In genomic region chr11:47187723-47188122, GRCh38 we compare ENCODE assay signal across 3 cellular contexts.
TF ChIP-seq lines count a peak whose summit lies in the region.

No MANE protein-coding gene starts in this region.

TF ChIP-seq in SK-N-SH, 30 proteins besides CTCF, POLR2A, EP300 and RAD21:
- TF ChIP-seq GATA2 (CRISPR knock-in tag; IDR thresholded peaks at IDR 0.05) (peak; percentile 45; the same call in 1 of the 2 replicates), PBX3 (IDR thresholded peaks at IDR 0.05) (no peak), TAF1 (IDR thresholded peaks at IDR 0.05; ENCODE audit: borderline replicate concordance, low read depth, low read length) (no peak), FOSL2 (IDR thresholded peaks at IDR 0.05; ENCODE audit: borderline replicate concordance, low read depth) (no peak), ZBTB33 (IDR thresholded peaks at IDR 0.05; ENCODE audit: borderline replicate concordance, low read depth) (no peak), ELF1 (IDR thresholded peaks at IDR 0.05) (no peak), GABPA (IDR thresholded peaks at IDR 0.05; ENCODE audit: low read depth) (no peak), RCOR1 (IDR thresholded peaks at IDR 0.05; ENCODE audit: low read length) (no peak), JUND (IDR thresholded peaks at IDR 0.05) (no peak)
TF ChIP-seq in SK-N-SH: peak in this region for 1.

TF ChIP-seq in SK-N-SH treated with all-trans-retinoic acid at 6 μM for 48 hours, 23 proteins besides CTCF, POLR2A, EP300 and RAD21:
- TF ChIP-seq SNAI2 (CRISPR knock-in tag; IDR thresholded peaks at IDR 0.05) (no peak), ZFP30 (CRISPR knock-in tag; IDR thresholded peaks at IDR 0.05) (no peak), ZNF70 (CRISPR knock-in tag; IDR thresholded peaks at IDR 0.05) (no peak), ZNF565 (CRISPR knock-in tag; conservative IDR thresholded peaks at IDR 0.05; ENCODE audit: low read depth) (no peak), TOX (CRISPR knock-in tag; IDR thresholded peaks at IDR 0.05; ENCODE audit: borderline replicate concordance) (no peak), ZC3H10 (CRISPR knock-in tag; IDR thresholded peaks at IDR 0.05) (no peak), CREB5 (CRISPR knock-in tag; IDR thresholded peaks at IDR 0.05; ENCODE audit: low read depth) (no peak), CSRNP3 (CRISPR knock-in tag; IDR thresholded peaks at IDR 0.05) (no peak), OSR1 (CRISPR knock-in tag; IDR thresholded peaks at IDR 0.05) (no peak), PATZ1 (CRISPR knock-in tag; IDR thresholded peaks at IDR 0.05; ENCODE audit: borderline replicate concordance) (no peak), ESRRG (CRISPR knock-in tag; IDR thresholded peaks at IDR 0.05) (no peak), ZFP3 (CRISPR knock-in tag; IDR thresholded peaks at IDR 0.05) (no peak), PPARA (CRISPR knock-in tag; IDR thresholded peaks at IDR 0.05; ENCODE audit: borderline replicate concordance) (no peak), ARNTL (CRISPR knock-in tag; IDR thresholded peaks at IDR 0.05; ENCODE audit: borderline replicate concordance, low read depth) (no peak)

TF ChIP-seq in K562, 482 proteins besides CTCF, POLR2A, EP300 and RAD21:
- no peak for TF ChIP-seq ZFP30 (CRISPR knock-in tag; IDR thresholded peaks at IDR 0.05; ENCODE audit: borderline replicate concordance)
- peak; percentile 78 to 81 for TF ChIP-seq KDM1A (IDR thresholded peaks at IDR 0.05)
- TF ChIP-seq SIN3B (IDR thresholded peaks at IDR 0.05; ENCODE audit: low read depth), result no peak
